In the genomic region with DNA sequence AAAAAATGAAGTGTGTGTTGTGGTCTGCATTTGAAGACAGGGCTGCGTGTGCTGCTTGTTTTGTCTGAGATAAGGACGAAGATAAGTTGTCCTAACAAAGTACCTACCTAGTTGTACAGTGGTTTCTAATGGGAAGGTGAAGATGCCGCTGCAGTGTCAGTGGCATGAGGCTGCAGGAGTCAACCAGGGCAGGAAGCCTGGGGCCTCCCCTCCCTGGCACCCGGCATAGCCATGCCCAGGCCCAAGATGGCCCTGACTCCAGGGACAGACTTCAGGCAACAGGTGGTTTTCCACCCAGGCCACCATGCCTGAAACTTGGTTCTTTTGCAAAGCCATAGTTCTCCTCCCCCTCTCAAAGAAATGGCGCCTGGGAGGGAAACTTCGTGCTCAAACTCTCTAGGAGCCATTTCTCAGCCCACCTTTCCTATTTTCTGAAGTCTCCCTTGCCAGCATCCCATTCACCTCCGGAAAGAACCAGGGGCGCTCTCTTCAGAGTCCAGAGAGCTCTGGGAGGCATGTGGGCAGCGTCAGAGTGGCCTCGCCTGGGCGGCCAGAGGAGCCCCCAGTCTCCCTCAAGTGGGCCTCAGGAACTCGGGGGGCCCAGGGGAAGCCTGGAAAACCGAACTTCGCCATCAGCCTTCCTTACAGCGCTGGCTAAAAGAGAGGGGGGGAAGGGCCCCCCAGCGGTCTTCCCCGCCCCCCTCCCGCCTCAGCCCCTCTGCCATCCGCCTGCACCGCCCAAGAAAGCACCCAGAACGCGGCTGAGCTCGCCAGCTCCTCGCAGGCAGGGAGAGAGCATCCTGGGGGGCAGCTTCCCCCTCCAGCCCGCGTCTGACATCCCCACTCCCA, we compare ENCODE assay signal across 1 cellular context.
TF ChIP-seq lines count a peak whose summit lies in the region.

No MANE protein-coding gene starts in this region.

TF ChIP-seq in SK-N-SH, 30 proteins besides CTCF, POLR2A, EP300 and RAD21 (continued from another document):
- TF ChIP-seq REST (IDR thresholded peaks at IDR 0.05; ENCODE audit: low read depth, low read length) = no peak
- no peak for TF ChIP-seq FOXM1 (IDR thresholded peaks at IDR 0.05; ENCODE audit: low read depth)
- TF ChIP-seq, protein P1, sequence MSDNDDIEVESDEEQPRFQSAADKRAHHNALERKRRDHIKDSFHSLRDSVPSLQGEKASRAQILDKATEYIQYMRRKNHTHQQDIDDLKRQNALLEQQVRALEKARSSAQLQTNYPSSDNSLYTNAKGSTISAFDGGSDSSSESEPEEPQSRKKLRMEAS (IDR thresholded peaks at IDR 0.05; ENCODE audit: low read depth) = no peak
- TF ChIP-seq, protein P2, sequence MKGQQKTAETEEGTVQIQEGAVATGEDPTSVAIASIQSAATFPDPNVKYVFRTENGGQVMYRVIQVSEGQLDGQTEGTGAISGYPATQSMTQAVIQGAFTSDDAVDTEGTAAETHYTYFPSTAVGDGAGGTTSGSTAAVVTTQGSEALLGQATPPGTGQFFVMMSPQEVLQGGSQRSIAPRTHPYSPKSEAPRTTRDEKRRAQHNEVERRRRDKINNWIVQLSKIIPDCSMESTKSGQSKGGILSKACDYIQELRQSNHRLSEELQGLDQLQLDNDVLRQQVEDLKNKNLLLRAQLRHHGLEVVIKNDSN (IDR thresholded peaks at IDR 0.05; ENCODE audit: borderline replicate concordance, low read depth) = no peak
- TF ChIP-seq EZH2phosphoT487 (IDR thresholded peaks at IDR 0.05; ENCODE audit: borderline replicate concordance, low read depth) = no peak
- TF ChIP-seq POLR2AphosphoS5 (IDR thresholded peaks at IDR 0.05; ENCODE audit: low read depth, low read length) = no peak; the same call in 1 of the 2 replicates
- TF ChIP-seq GATA2 (CRISPR knock-in tag; IDR thresholded peaks at IDR 0.05) = peak; percentile 38; the same call in 1 of the 2 replicates
- no peak for TF ChIP-seq FOXJ3 (CRISPR knock-in tag; IDR thresholded peaks at IDR 0.05)
TF ChIP-seq in SK-N-SH: peak in this region for 2.
